Comparison of ENCODE assay signal across 30 cellular contexts in genomic region chr2:20654414-20654813, GRCh38. TPM values are rescaled to one million over a fixed set of nuclear protein-coding genes. Genes with fewer than 3 reads are reported as not detected.
"Had no signal": no experiment of that assay in that cellular context is flagged by ENCODE, and none has a peak within 500 bp of the region (broad histone marks: within the 10 kb centered on the region; RNA-seq: fewer than 3 reads in every experiment).

No MANE protein-coding gene starts in this region.

- H3K4me3 Mint-ChIP-seq: activated naive CD4-positive, alpha-beta T cell treated with anti-CD3 and anti-CD28 coated beads, Interleukin-2, amount 50 U/mL, for 24 hours; activated naive CD8-positive, alpha-beta T cell treated with anti-CD3 and anti-CD28 coated beads, Interleukin-2, amount 50 U/mL, for 24 hours; activated T-cell treated with anti-CD3 and anti-CD28 coated beads, Interleukin-2, amount 50 U/mL, for 24 hours; naive thymus-derived CD8-positive, alpha-beta T cell; neural crest cell; stimulated activated effector memory CD8-positive, alpha-beta T cell treated with anti-CD3 and anti-CD28 coated beads, Interleukin-12 subunit alpha, Interleukin-12 subunit beta, amount 100 ng/mL, for 72 hours; stimulated activated naive CD8-positive, alpha-beta T cell treated with anti-CD3 and anti-CD28 coated beads, Interleukin-15, Interleukin-2, amounts not matched to agents 100 ng/mL and 50 ng/mL, for 24 hours; type B pancreatic cell had no signal

- H3K9me3 ChIP-seq: left lung, lower lobe of right lung, right atrium auricular region, thoracic aorta, uterus had no signal

- H3K36me3 ChIP-seq: left lung, lower lobe of right lung, right atrium auricular region, thoracic aorta, uterus, WERI-Rb-1 had no signal

- H3K27me3 ChIP-seq: right atrium auricular region, uterus had no signal

- H3K4me3 ChIP-seq: left lung, lower lobe of right lung, right atrium auricular region, thoracic aorta, uterus had no signal

- H3K27ac Mint-ChIP-seq: activated naive CD4-positive, alpha-beta T cell treated with anti-CD3 and anti-CD28 coated beads, Interleukin-2, amount 50 U/mL, for 24 hours; activated naive CD8-positive, alpha-beta T cell treated with anti-CD3 and anti-CD28 coated beads, Interleukin-2, amount 50 U/mL, for 24 hours; activated T-cell treated with anti-CD3 and anti-CD28 coated beads, Interleukin-2, amount 50 U/mL, for 24 hours; stimulated activated effector memory CD8-positive, alpha-beta T cell treated with anti-CD3 and anti-CD28 coated beads, Interleukin-12 subunit alpha, Interleukin-12 subunit beta, amount 100 ng/mL, for 72 hours; stimulated activated naive CD8-positive, alpha-beta T cell treated with anti-CD3 and anti-CD28 coated beads, Interleukin-15, Interleukin-2, amounts not matched to agents 100 ng/mL and 50 ng/mL, for 24 hours; type B pancreatic cell had no signal

- DNase-seq: activated CD4-positive, alpha-beta T cell treated with anti-CD3 and anti-CD28 coated beads for 48 hours; activated CD4-positive, alpha-beta T cell treated with anti-CD3 and anti-CD28 coated beads, Interleukin-2, amount 50 U/mL, for 48 hours; activated CD8-positive, alpha-beta memory T cell treated with anti-CD3 and anti-CD28 coated beads for 24 hours; activated gamma-delta T cell; activated naive CD8-positive, alpha-beta T cell treated with anti-CD3 and anti-CD28 coated beads, Interleukin-2, amount 50 U/mL, for 24 hours; activated T-cell treated with anti-CD3 and anti-CD28 coated beads, Interleukin-2, amount 50 U/mL, for 24 hours; amygdala; caudate nucleus; cortex of kidney; foreskin fibroblast; mesenchymal stem cell; naive thymus-derived CD8-positive, alpha-beta T cell; occipital lobe; stimulated activated CD4-positive, alpha-beta T cell treated with anti-CD3 and anti-CD28 coated beads, Interleukin-4, amount 100 ng/mL, for 24 hours; T-helper 9 cell; uterus; WERI-Rb-1 had no signal

- H3K27me3 Mint-ChIP-seq: activated naive CD4-positive, alpha-beta T cell treated with anti-CD3 and anti-CD28 coated beads, Interleukin-2, amount 50 U/mL, for 24 hours had no signal

- FAIRE-seq: endothelial cell of umbilical vein had no signal

- H3K9me3 Mint-ChIP-seq: activated naive CD4-positive, alpha-beta T cell treated with anti-CD3 and anti-CD28 coated beads, Interleukin-2, amount 50 U/mL, for 24 hours; activated naive CD8-positive, alpha-beta T cell treated with anti-CD3 and anti-CD28 coated beads, Interleukin-2, amount 50 U/mL, for 24 hours; activated T-cell treated with anti-CD3 and anti-CD28 coated beads, Interleukin-2, amount 50 U/mL, for 24 hours; naive thymus-derived CD8-positive, alpha-beta T cell; neural crest cell; stimulated activated effector memory CD8-positive, alpha-beta T cell treated with anti-CD3 and anti-CD28 coated beads, Interleukin-12 subunit alpha, Interleukin-12 subunit beta, amount 100 ng/mL, for 72 hours; stimulated activated naive CD8-positive, alpha-beta T cell treated with anti-CD3 and anti-CD28 coated beads, Interleukin-15, Interleukin-2, amounts not matched to agents 100 ng/mL and 50 ng/mL, for 24 hours; type B pancreatic cell had no signal

- ATAC-seq: activated CD4-positive, CD25-positive, alpha-beta regulatory T cell treated with anti-CD3 and anti-CD28 coated beads, Interleukin-2, amount 50 U/mL, for 24 hours; activated naive CD8-positive, alpha-beta T cell treated with anti-CD3 and anti-CD28 coated beads, Interleukin-2, amount 50 U/mL, for 24 hours; left lung; lower lobe of right lung; naive thymus-derived CD8-positive, alpha-beta T cell; stimulated activated effector memory CD8-positive, alpha-beta T cell treated with anti-CD3 and anti-CD28 coated beads, Interleukin-12 subunit alpha, Interleukin-12 subunit beta, amount 100 ng/mL, for 72 hours had no signal

- H3K27ac ChIP-seq: left lung, lower lobe of right lung, right atrium auricular region, thoracic aorta, uterus, WERI-Rb-1 had no signal

- H3K36me3 Mint-ChIP-seq: activated naive CD4-positive, alpha-beta T cell treated with anti-CD3 and anti-CD28 coated beads, Interleukin-2, amount 50 U/mL, for 24 hours; naive thymus-derived CD8-positive, alpha-beta T cell; type B pancreatic cell had no signal

RNA-seq across cellular contexts. Expression of gene GDF7, which starts 12.5 kb away (rescaled TPM):
- total RNA-seq: naive thymus-derived CD8-positive, alpha-beta T cell; T-helper 1 cell treated with Interleukin-12 subunit alpha and Interleukin-12 subunit beta and Interleukin-4 antibody, amounts not matched to agents 30 ng/mL and 1 ng/mL, for 36 hours had no signal
- polyA plus RNA-seq: fibroblast of lung had no signal
